Comparison of ENCODE assay signal across 24 cellular contexts in the genomic region with DNA sequence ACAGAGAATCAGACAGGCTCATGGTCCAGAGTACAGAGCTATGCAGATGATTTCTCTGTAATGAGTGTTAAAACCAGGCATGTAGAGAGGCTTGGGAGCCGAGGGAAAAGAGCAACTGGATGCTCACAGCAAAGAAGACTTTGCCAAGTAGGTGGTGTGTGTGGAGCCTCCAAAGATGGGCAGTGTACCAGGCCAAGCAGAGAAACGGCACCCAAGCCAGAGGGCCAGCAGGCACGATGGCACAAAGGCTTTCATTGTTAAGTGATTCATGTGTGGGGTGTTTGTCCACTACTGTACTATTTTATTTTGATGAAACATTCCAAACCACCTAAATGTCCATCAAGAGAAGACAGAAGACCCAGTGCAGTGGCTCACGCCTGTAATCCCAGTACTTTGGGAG. TPM values are rescaled to one million over a fixed set of nuclear protein-coding genes. Genes with fewer than 3 reads are reported as not detected.
DNase-seq lines count a peak whose midpoint lies in the region; ATAC-seq and TF ChIP-seq lines count a peak whose summit lies in the region.
"Had no signal": no experiment of that assay in that cellular context is flagged by ENCODE, and none has a peak within 500 bp of the region (broad histone marks: within the 10 kb centered on the region; RNA-seq: fewer than 3 reads in every experiment).

No MANE protein-coding gene starts in this region.

- POLR2A ChIA-PET in PC-3 (lab: Charles Lee; ENCODE audit: unreplicated experiment): no interaction called here
- POLR2A ChIA-PET in OCI-LY7 (lab: Charles Lee): no interaction called here

- H3K27ac ChIP-seq in PC-3 (ENCODE audit: low read length): no peak overlapping the region
- no peak overlapping the region for H3K27ac ChIP-seq in OCI-LY7 (ENCODE audit: low read depth, low read length, poor library complexity, severe bottlenecking)
- H3K27ac ChIP-seq: BLaER1, HL-60, parathyroid adenoma had no signal

- H3K9me2 ChIP-seq in PC-3 (replicated peaks; ENCODE audit: low read length) (no peaks in the 10 kb centered on the region), OCI-LY7 (ENCODE audit: insufficient read depth, low read length) (no peaks in the 10 kb centered on the region)

- H3K27ac Mint-ChIP-seq in CD14-positive monocyte: peak overlapping the region in 4 of 7 donors; percentile 7 to 54 (median 44)
- H3K27ac Mint-ChIP-seq: activated CD8-positive, alpha-beta memory T cell treated with anti-CD3 and anti-CD28 coated beads, Interleukin-2, amount 10 ng/mL, durations not matched to agents 7 days and 5 days; activated naive CD4-positive, alpha-beta T cell treated with anti-CD3 and anti-CD28 coated beads for 36 hours; nephron had no signal

- 0 out of 2 replicates have a peak, but pooled peaks cover 10% of the 10 kb centered on the region for H3K79me2 ChIP-seq in PC-3 (ENCODE audit: low read length)
- no peaks in the 10 kb centered on the region; the same call in 1 of the 2 replicates for H3K79me2 ChIP-seq in OCI-LY7 (ENCODE audit: insufficient read depth, low read depth, low read length)
- H3K79me2 ChIP-seq: parathyroid adenoma had no signal

- H3K27me3 ChIP-seq in PC-3 (ENCODE audit: low read length): no peaks in the 10 kb centered on the region
- H3K27me3 ChIP-seq: BLaER1 had no signal

- intact Hi-C loops in CD14-positive monocyte (cut with micrococcal nuclease): no loop called here
- intact Hi-C loops in PC-3 (cut with micrococcal nuclease): no loop called here
- intact Hi-C loops in posterior cingulate gyrus (cut with DNase I): no loop called here
- intact Hi-C loops in OCI-LY7 (cut with micrococcal nuclease; ENCODE audit: unreplicated experiment): no loop called here

- no peak overlapping the region for H2AFZ ChIP-seq in PC-3 (ENCODE audit: low read length)
- H2AFZ ChIP-seq in OCI-LY7 (ENCODE audit: low read length): no peak overlapping the region
- H2AFZ ChIP-seq: parathyroid adenoma had no signal

- H3K36me3 ChIP-seq in PC-3 (ENCODE audit: low read depth, low read length) (peaks cover 35% of the 10 kb centered on the region), OCI-LY7 (ENCODE audit: insufficient read depth, low read length) (peaks cover 96% of the 10 kb centered on the region)

- H3F3A ChIP-seq in PC-3 (ENCODE audit: low read length, unreplicated experiment): no peaks in the 10 kb centered on the region

- DNase-seq in CD14-positive monocyte (ENCODE audit: low spot score) (no peak), PC-3 (no peak), foreskin melanocyte (peak; percentile 67), posterior cingulate gyrus (peak in 8 of 10 donors; percentile 44 to 94 (median 71)), OCI-LY7 (ENCODE audit: low spot score) (no peak), dermis blood vessel endothelial cell (no peak)
- DNase-seq in stimulated activated CD4-positive, alpha-beta T cell treated with anti-CD3 and anti-CD28 coated beads, Interleukin-1b, Interleukin-23, amount 100 ng/mL, for 48 hours: no peak
- DNase-seq: ACHN; activated CD4-positive, alpha-beta T cell treated with anti-CD3 and anti-CD28 coated beads for 4 hours; activated CD8-positive, alpha-beta memory T cell treated with anti-CD3 and anti-CD28 coated beads, Interleukin-2, amount 10 ng/mL, durations not matched to agents 7 days and 5 days; activated naive CD4-positive, alpha-beta T cell treated with anti-CD3 and anti-CD28 coated beads for 36 hours; central memory CD4-positive, alpha-beta T cell; EL; immature natural killer cell; NCI-H187 treated with DMSO at 0.1 percent for 48 hours; NCI-H526 treated with DMSO at 0.1 percent for 48 hours; T-helper 2 cell had no signal

- H3K27me3 Mint-ChIP-seq in CD14-positive monocyte (ENCODE audit: low read depth in 3 of 3): no peaks in the 10 kb centered on the region
- H3K27me3 Mint-ChIP-seq: activated CD8-positive, alpha-beta memory T cell treated with anti-CD3 and anti-CD28 coated beads, Interleukin-2, amount 10 ng/mL, durations not matched to agents 7 days and 5 days had no signal

- TF ChIP-seq CTCF in CD14-positive monocyte (IDR thresholded peaks at IDR 0.05): no peak
- TF ChIP-seq CTCF in PC-3 (conservative IDR thresholded peaks at IDR 0.05; ENCODE audit: low read depth, low read length): no peak
- no peak for TF ChIP-seq CTCF in OCI-LY7 (conservative IDR thresholded peaks at IDR 0.05; ENCODE audit: low read length)

- no peaks in the 10 kb centered on the region for H4K20me1 ChIP-seq in PC-3 (ENCODE audit: low read length)
- no peaks in the 10 kb centered on the region for H4K20me1 ChIP-seq in OCI-LY7 (ENCODE audit: insufficient read depth, low read length)

- H3K4me2 ChIP-seq in PC-3 (ENCODE audit: low read length): no peak overlapping the region
- no peak overlapping the region for H3K4me2 ChIP-seq in OCI-LY7 (ENCODE audit: low read length)
- H3K4me2 ChIP-seq: BLaER1 had no signal

- H3K9me3 Mint-ChIP-seq in CD14-positive monocyte: peaks cover 0 to 2% (median 0%) of the 10 kb centered on the region in 7 donors
- H3K9me3 Mint-ChIP-seq: activated naive CD4-positive, alpha-beta T cell treated with anti-CD3 and anti-CD28 coated beads for 36 hours; immature natural killer cell; nephron had no signal

- H3K9me3 ChIP-seq in PC-3 (ENCODE audit: low read length) (no peaks in the 10 kb centered on the region), OCI-LY7 (ENCODE audit: low read length) (no peaks in the 10 kb centered on the region)
- H3K9me3 ChIP-seq: BLaER1 had no signal

- H3K4me1 ChIP-seq in PC-3 (ENCODE audit: insufficient read depth, low read length): no peaks in the 10 kb centered on the region
- no peaks in the 10 kb centered on the region for H3K4me1 ChIP-seq in OCI-LY7 (ENCODE audit: insufficient read depth, low read length, poor library complexity, severe bottlenecking)
- H3K4me1 ChIP-seq: BLaER1, parathyroid adenoma had no signal

- CTCF ChIA-PET in PC-3 (lab: Charles Lee): no interaction called here
- CTCF ChIA-PET in OCI-LY7 (lab: Charles Lee; ENCODE audit: unreplicated experiment): no interaction called here

- H3K4me3 ChIP-seq in PC-3 (ENCODE audit: low read length) (no peak overlapping the region), OCI-LY7 (ENCODE audit: low read depth, low read length, poor library complexity, severe bottlenecking) (no peak overlapping the region)
- H3K4me3 ChIP-seq: BLaER1 had no signal

- no peak overlapping the region for H3K4me3 Mint-ChIP-seq in CD14-positive monocyte
- H3K4me3 Mint-ChIP-seq: activated CD8-positive, alpha-beta memory T cell treated with anti-CD3 and anti-CD28 coated beads, Interleukin-2, amount 10 ng/mL, durations not matched to agents 7 days and 5 days; activated naive CD4-positive, alpha-beta T cell treated with anti-CD3 and anti-CD28 coated beads for 36 hours; immature natural killer cell; nephron had no signal

- H3K9ac ChIP-seq in PC-3 (ENCODE audit: low read length): no peak overlapping the region
- H3K9ac ChIP-seq: BLaER1, parathyroid adenoma had no signal

- H3K36me3 Mint-ChIP-seq in CD14-positive monocyte: peaks cover 61 to 99% of the 10 kb centered on the region in 2 donors

- BruUV-seq in PC-3 (replicated peaks; lab: Mats Ljungman, UMichigan) (no TSS peak), OCI-LY7 (replicated peaks; lab: Mats Ljungman, UMichigan) (no TSS peak)

- ATAC-seq in PC-3: peak; percentile 64
- ATAC-seq: activated CD8-positive, alpha-beta memory T cell treated with anti-CD3 and anti-CD28 coated beads, Interleukin-2, amount 10 ng/mL, durations not matched to agents 7 days and 5 days; HepG2; SK-N-SH treated with all-trans-retinoic acid at 6 μM for 48 hours had no signal

- H3K4me1 Mint-ChIP-seq in CD14-positive monocyte: peaks cover 3% of the 10 kb centered on the region
- H3K4me1 Mint-ChIP-seq: immature natural killer cell, nephron had no signal

RNA-seq across cellular contexts. Expression of a gene that starts 11.1 kb away (rescaled TPM):
- 1 to 10 TPM; 8.3 to 8.5 TPM for polyA plus RNA-seq in CD14-positive monocyte
- total RNA-seq in PC-3 (2014; rRNA removed): 99.0 and 128 TPM in 2 replicates
- total RNA-seq in OCI-LY7 (2014; rRNA removed; shearing (Covaris generic)): 81.7 and 108 TPM in 2 replicates
- 119 and 128 TPM in 2 replicates for total RNA-seq in OCI-LY7 (2022)
- total RNA-seq in dermis blood vessel endothelial cell: 84.2 and 106 TPM in 2 replicates

RNA-seq across cellular contexts. Expression of a gene that starts 26.5 kb away (rescaled TPM):
- under 1 TPM; 0.31 to 0.49 TPM for polyA plus RNA-seq in CD14-positive monocyte
- total RNA-seq in PC-3 (2014; rRNA removed): 34.8 and 40.5 TPM in 2 replicates
- 42.4 and 46.7 TPM in 2 replicates for total RNA-seq in OCI-LY7 (2014; rRNA removed; shearing (Covaris generic))
- total RNA-seq in OCI-LY7 (2022): 55.1 and 56.3 TPM in 2 replicates
- 68.4 and 102 TPM in 2 replicates for total RNA-seq in dermis blood vessel endothelial cell

RNA-seq across cellular contexts. Expression of a gene that starts 34.1 kb away (rescaled TPM):
- under 1 TPM; 0.27 to 0.35 TPM for polyA plus RNA-seq in CD14-positive monocyte
- 0.63 and 1.2 TPM in 2 replicates for total RNA-seq in PC-3 (2014; rRNA removed)
- total RNA-seq in OCI-LY7 (2014; rRNA removed; shearing (Covaris generic)): 0.26 and 0.60 TPM in 2 replicates
- 0.42 TPM in 1 of 2 replicates, not detected in the other for total RNA-seq in OCI-LY7 (2022)
- total RNA-seq in dermis blood vessel endothelial cell: 1.1 and 2.0 TPM in 2 replicates
- total RNA-seq: RPMI7951 had no signal

Comparison
In these comparisons a context has a peak if more than half of its experiments do, and no peak if none do; other contexts are left out.
1. DNase-seq: peak in foreskin melanocyte (single experiment) and posterior cingulate gyrus (8 of 10); none in CD14-positive monocyte (single experiment), PC-3 (single experiment), OCI-LY7 (single experiment), stimulated activated CD4-positive, alpha-beta T cell treated with anti-CD3 and anti-CD28 coated beads, Interleukin-1b, Interleukin-23, amount 100 ng/mL, for 48 hours (single experiment) and dermis blood vessel endothelial cell (single experiment).